ENCODE assay signal across 2 cellular contexts in the genomic region with DNA sequence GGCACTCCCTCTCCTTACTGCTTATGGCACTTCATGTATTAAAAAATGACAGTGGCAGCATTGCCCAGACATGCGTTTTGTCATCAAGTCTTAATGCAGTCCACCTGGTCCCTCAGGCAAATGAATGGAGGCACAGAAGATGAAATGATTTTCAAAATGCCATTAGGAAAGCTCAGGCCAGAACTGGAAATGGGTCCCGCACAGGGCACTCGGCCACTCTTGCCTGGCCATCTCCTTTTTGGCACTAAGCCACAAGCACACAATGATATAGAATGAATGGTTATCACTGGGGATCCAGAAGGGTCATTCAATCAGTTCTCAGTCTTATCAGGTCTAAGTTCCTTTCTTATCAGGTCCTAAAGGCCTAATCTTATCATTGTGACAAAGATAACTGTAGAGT.
TF ChIP-seq lines count a peak whose summit lies in the region.

No MANE protein-coding gene starts in this region.

TF ChIP-seq in SK-N-SH, 30 proteins besides CTCF, POLR2A, EP300 and RAD21:
- TF ChIP-seq SMC3 (IDR thresholded peaks at IDR 0.05; ENCODE audit: low read depth, low read length): no peak
- TF ChIP-seq GATA2 (CRISPR knock-in tag; IDR thresholded peaks at IDR 0.05): peak; percentile 87
- no peak for TF ChIP-seq FOXJ3 (CRISPR knock-in tag; IDR thresholded peaks at IDR 0.05)
- TF ChIP-seq RCOR1 (IDR thresholded peaks at IDR 0.05; ENCODE audit: low read length): peak; percentile 64; the same call in 1 of the 2 replicates

TF ChIP-seq in SK-N-SH treated with all-trans-retinoic acid at 6 μM for 48 hours, 23 proteins besides CTCF, POLR2A, EP300 and RAD21:
- TF ChIP-seq ZNF565 (CRISPR knock-in tag; conservative IDR thresholded peaks at IDR 0.05; ENCODE audit: low read depth): no peak
- no peak for TF ChIP-seq ZNF70 (CRISPR knock-in tag; IDR thresholded peaks at IDR 0.05)
- TF ChIP-seq TOX (CRISPR knock-in tag; IDR thresholded peaks at IDR 0.05; ENCODE audit: borderline replicate concordance): no peak
- TF ChIP-seq, protein P1, sequence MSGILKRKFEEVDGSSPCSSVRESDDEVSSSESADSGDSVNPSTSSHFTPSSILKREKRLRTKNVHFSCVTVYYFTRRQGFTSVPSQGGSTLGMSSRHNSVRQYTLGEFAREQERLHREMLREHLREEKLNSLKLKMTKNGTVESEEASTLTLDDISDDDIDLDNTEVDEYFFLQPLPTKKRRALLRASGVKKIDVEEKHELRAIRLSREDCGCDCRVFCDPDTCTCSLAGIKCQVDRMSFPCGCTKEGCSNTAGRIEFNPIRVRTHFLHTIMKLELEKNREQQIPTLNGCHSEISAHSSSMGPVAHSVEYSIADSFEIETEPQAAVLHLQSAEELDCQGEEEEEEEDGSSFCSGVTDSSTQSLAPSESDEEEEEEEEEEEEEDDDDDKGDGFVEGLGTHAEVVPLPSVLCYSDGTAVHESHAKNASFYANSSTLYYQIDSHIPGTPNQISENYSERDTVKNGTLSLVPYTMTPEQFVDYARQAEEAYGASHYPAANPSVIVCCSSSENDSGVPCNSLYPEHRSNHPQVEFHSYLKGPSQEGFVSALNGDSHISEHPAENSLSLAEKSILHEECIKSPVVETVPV (CRISPR knock-in tag; IDR thresholded peaks at IDR 0.05): no peak
- TF ChIP-seq ZFP30 (CRISPR knock-in tag; IDR thresholded peaks at IDR 0.05): no peak
- no peak for TF ChIP-seq ISL1 (CRISPR knock-in tag; IDR thresholded peaks at IDR 0.05)
- no peak for TF ChIP-seq BACH2 (CRISPR knock-in tag; IDR thresholded peaks at IDR 0.05; ENCODE audit: borderline replicate concordance)
- TF ChIP-seq PPARA (CRISPR knock-in tag; IDR thresholded peaks at IDR 0.05; ENCODE audit: borderline replicate concordance): no peak
- TF ChIP-seq, protein P2, sequence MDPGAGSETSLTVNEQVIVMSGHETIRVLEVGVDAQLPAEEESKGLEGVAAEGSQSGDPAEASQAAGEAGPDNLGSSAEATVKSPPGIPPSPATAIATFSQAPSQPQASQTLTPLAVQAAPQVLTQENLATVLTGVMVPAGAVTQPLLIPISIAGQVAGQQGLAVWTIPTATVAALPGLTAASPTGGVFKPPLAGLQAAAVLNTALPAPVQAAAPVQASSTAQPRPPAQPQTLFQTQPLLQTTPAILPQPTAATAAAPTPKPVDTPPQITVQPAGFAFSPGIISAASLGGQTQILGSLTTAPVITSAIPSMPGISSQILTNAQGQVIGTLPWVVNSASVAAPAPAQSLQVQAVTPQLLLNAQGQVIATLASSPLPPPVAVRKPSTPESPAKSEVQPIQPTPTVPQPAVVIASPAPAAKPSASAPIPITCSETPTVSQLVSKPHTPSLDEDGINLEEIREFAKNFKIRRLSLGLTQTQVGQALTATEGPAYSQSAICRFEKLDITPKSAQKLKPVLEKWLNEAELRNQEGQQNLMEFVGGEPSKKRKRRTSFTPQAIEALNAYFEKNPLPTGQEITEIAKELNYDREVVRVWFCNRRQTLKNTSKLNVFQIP (CRISPR knock-in tag; IDR thresholded peaks at IDR 0.05; ENCODE audit: borderline replicate concordance, low read depth): no peak
- TF ChIP-seq ARNTL (CRISPR knock-in tag; IDR thresholded peaks at IDR 0.05; ENCODE audit: borderline replicate concordance, low read depth): no peak
- TF ChIP-seq SNAI2 (CRISPR knock-in tag; IDR thresholded peaks at IDR 0.05): no peak
- TF ChIP-seq CSDC2 (CRISPR knock-in tag; IDR thresholded peaks at IDR 0.05): no peak
- TF ChIP-seq ZNF8 (CRISPR knock-in tag; IDR thresholded peaks at IDR 0.05): no peak
- TF ChIP-seq, protein P3, sequence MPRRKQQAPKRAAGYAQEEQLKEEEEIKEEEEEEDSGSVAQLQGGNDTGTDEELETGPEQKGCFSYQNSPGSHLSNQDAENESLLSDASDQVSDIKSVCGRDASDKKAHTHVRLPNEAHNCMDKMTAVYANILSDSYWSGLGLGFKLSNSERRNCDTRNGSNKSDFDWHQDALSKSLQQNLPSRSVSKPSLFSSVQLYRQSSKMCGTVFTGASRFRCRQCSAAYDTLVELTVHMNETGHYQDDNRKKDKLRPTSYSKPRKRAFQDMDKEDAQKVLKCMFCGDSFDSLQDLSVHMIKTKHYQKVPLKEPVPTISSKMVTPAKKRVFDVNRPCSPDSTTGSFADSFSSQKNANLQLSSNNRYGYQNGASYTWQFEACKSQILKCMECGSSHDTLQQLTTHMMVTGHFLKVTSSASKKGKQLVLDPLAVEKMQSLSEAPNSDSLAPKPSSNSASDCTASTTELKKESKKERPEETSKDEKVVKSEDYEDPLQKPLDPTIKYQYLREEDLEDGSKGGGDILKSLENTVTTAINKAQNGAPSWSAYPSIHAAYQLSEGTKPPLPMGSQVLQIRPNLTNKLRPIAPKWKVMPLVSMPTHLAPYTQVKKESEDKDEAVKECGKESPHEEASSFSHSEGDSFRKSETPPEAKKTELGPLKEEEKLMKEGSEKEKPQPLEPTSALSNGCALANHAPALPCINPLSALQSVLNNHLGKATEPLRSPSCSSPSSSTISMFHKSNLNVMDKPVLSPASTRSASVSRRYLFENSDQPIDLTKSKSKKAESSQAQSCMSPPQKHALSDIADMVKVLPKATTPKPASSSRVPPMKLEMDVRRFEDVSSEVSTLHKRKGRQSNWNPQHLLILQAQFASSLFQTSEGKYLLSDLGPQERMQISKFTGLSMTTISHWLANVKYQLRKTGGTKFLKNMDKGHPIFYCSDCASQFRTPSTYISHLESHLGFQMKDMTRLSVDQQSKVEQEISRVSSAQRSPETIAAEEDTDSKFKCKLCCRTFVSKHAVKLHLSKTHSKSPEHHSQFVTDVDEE (CRISPR knock-in tag; IDR thresholded peaks at IDR 0.05): no peak
- TF ChIP-seq GLIS3 (CRISPR knock-in tag; IDR thresholded peaks at IDR 0.05): no peak
- no peak for TF ChIP-seq ESRRG (CRISPR knock-in tag; IDR thresholded peaks at IDR 0.05)
- TF ChIP-seq, protein P4, sequence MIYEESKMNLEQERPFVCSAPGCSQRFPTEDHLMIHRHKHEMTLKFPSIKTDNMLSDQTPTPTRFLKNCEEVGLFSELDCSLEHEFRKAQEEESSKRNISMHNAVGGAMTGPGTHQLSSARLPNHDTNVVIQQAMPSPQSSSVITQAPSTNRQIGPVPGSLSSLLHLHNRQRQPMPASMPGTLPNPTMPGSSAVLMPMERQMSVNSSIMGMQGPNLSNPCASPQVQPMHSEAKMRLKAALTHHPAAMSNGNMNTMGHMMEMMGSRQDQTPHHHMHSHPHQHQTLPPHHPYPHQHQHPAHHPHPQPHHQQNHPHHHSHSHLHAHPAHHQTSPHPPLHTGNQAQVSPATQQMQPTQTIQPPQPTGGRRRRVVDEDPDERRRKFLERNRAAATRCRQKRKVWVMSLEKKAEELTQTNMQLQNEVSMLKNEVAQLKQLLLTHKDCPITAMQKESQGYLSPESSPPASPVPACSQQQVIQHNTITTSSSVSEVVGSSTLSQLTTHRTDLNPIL (CRISPR knock-in tag; IDR thresholded peaks at IDR 0.05; ENCODE audit: low read depth): no peak
- TF ChIP-seq OSR1 (CRISPR knock-in tag; IDR thresholded peaks at IDR 0.05): no peak
- TF ChIP-seq ZFP3 (CRISPR knock-in tag; IDR thresholded peaks at IDR 0.05): no peak
TF ChIP-seq in SK-N-SH treated with all-trans-retinoic acid at 6 μM for 48 hours: peak in this region for 0.
